10 cellular contexts compared by ENCODE assay signal in the genomic region with DNA sequence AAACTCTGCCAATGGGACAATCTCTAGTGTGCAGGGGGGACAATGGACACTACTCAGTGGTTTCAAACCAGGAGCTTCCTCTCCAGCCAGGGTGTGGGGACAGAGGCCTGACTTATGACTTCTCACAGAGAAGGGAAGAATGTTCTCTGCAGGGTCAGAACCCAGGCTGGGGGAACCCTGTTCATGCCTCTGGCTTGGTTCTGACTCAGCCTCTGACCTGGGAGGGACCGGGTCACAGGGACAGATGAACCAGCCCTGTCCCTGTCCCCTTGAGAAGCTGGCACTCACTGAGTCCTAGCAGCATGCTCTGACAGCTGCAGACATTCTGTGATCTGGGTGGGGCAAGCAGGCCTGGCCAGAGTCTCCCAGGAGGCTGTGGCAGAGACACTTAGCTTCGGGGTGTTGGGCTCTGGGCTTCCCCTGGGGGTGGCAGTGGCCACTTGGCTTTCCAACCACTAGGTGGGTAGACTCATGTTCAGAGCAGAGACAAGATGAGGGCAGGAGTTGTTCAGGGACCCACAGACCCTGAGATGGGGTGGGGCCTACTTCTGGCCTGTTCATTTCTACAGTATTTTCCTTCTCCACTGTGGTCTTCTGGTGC. TPM values are rescaled to one million over a fixed set of nuclear protein-coding genes. Genes with fewer than 3 reads are reported as not detected.
DNase-seq lines count a peak whose midpoint lies in the region; ATAC-seq, FAIRE-seq and TF ChIP-seq lines count a peak whose summit lies in the region.
"Had no signal": no experiment of that assay in that cellular context is flagged by ENCODE, and none has a peak within 500 bp of the region (broad histone marks: within the 10 kb centered on the region; RNA-seq: fewer than 3 reads in every experiment).

No MANE protein-coding gene starts in this region.

- intact Hi-C loops in pancreas (cut with DNase I) = no loop called here

- H3K4me1 ChIP-seq in BLaER1 treated with 17β-estradiol and CSF1 and Interleukin-3, amounts not matched to agents 10 nM and 100 nM = peaks cover 53 to 100% (median 96%) of the 10 kb centered on the region in 10 experiments
- H3K4me1 ChIP-seq in pancreas = peaks cover 0 to 7% (median 4%) of the 10 kb centered on the region in 3 donors

- DNase-seq in LHCN-M2 (ENCODE audit: low read depth) (peak; percentile 55), globus pallidus (ENCODE audit: low spot score) (peak; percentile 73), pancreas (no peak), NCI-H1417 treated with DMSO at 0.1 percent for 48 hours (lab: John Stamatoyannopoulos, UW) (no peak), glomerular visceral epithelial cell (ENCODE audit: extremely low spot score) (no peak), NCI-H2171 (lab: John Stamatoyannopoulos, UW) (no peak), NCI-H2227 treated with DMSO at 0.1 percent for 48 hours (lab: John Stamatoyannopoulos, UW) (no peak)
- DNase-seq: activated T-cell treated with anti-CD3 and anti-CD28 coated beads, Interleukin-2, amount 50 U/mL, for 1 hour; DMS79 had no signal

- H3K36me3 ChIP-seq in BLaER1 treated with 17β-estradiol and CSF1 and Interleukin-3, amounts not matched to agents 10 nM and 100 nM = no peaks in the 10 kb centered on the region
- no peaks in the 10 kb centered on the region for H3K36me3 ChIP-seq in pancreas

- WGBS in pancreas, 2 donors = 79 to 91% methylated on average over 2 of the region's 2 CpGs

- FAIRE-seq in pancreas (lab: Jason Lieb, UNC) = no peak

- peak overlapping the region; percentile 27 to 69 (median 57); a peak in 19 of 22 replicates for H3K9ac ChIP-seq in BLaER1 treated with 17β-estradiol and CSF1 and Interleukin-3, amounts not matched to agents 10 nM and 100 nM

- ATAC-seq in pancreas = peak in 3 of 4 donors; percentile 19 to 40 (median 25)

- peak overlapping the region; percentile 32 to 91 (median 74) for H3K27ac ChIP-seq in BLaER1 treated with 17β-estradiol and CSF1 and Interleukin-3, amounts not matched to agents 10 nM and 100 nM
- peak overlapping the region in 1 of 4 donors; percentile 15 for H3K27ac ChIP-seq in pancreas

- peak overlapping the region; percentile 60 to 96 (median 80) for H3K4me2 ChIP-seq in BLaER1 treated with 17β-estradiol and CSF1 and Interleukin-3, amounts not matched to agents 10 nM and 100 nM

- H3K4me3 ChIP-seq in BLaER1 treated with 17β-estradiol and CSF1 and Interleukin-3, amounts not matched to agents 10 nM and 100 nM = peak overlapping the region in 2 of 10 experiments; percentile 10 to 26; a peak in 2 of 20 replicates
- H3K4me3 ChIP-seq in pancreas = no peak overlapping the region

- no peaks in the 10 kb centered on the region for H3K9me3 ChIP-seq in BLaER1 treated with 17β-estradiol and CSF1 and Interleukin-3, amounts not matched to agents 10 nM and 100 nM (replicated peaks in 1 of 11)
- no peaks in the 10 kb centered on the region for H3K9me3 ChIP-seq in pancreas

- TF ChIP-seq CTCF in pancreas (IDR thresholded peaks at IDR 0.05) = no peak

- H4K20me1 ChIP-seq in BLaER1 treated with 17β-estradiol and CSF1 and Interleukin-3, amounts not matched to agents 10 nM and 100 nM = no peaks in the 10 kb centered on the region

- H3K27me3 ChIP-seq in BLaER1 treated with 17β-estradiol and CSF1 and Interleukin-3, amounts not matched to agents 10 nM and 100 nM = no peaks in the 10 kb centered on the region
- H3K27me3 ChIP-seq in pancreas = no peaks in the 10 kb centered on the region

RNA-seq across cellular contexts. Expression of a gene that starts 13.6 kb away (rescaled TPM):
- total RNA-seq in LHCN-M2 (2014; rRNA removed) (1.5 and 2.0 TPM in 2 replicates), pancreas (10 to 100 TPM; 10.9 to 49.2 (median 13.5) TPM)
- 2.4 TPM for polyA plus RNA-seq in LHCN-M2 (2012)
- 10 to 100 TPM; 20.2 to 28.6 TPM for polyA plus RNA-seq in pancreas

RNA-seq across cellular contexts. Expression of a gene that starts 48.2 kb away (rescaled TPM):
- total RNA-seq in LHCN-M2 (2014; rRNA removed) (0.29 TPM in 1 of 2 replicates, not detected in the other), pancreas (under 1 TPM in 4 of 6 donors, not detected in 2; 0.12 to 0.28 (median 0.18) TPM)
- 0.77 TPM for polyA plus RNA-seq in LHCN-M2 (2012)
- under 1 TPM; 0.14 to 0.15 TPM for polyA plus RNA-seq in pancreas

Comparison
In these comparisons a context has a peak if more than half of its experiments do, and no peak if none do; other contexts are left out.
1. DNase-seq: peak in LHCN-M2 (single experiment) and globus pallidus (single experiment); none in pancreas (0 of 6), NCI-H1417 treated with DMSO at 0.1 percent for 48 hours (single experiment), glomerular visceral epithelial cell (single experiment), NCI-H2171 (single experiment) and NCI-H2227 treated with DMSO at 0.1 percent for 48 hours (single experiment).